Comparison of ENCODE assay signal across 30 cellular contexts in the genomic region with DNA sequence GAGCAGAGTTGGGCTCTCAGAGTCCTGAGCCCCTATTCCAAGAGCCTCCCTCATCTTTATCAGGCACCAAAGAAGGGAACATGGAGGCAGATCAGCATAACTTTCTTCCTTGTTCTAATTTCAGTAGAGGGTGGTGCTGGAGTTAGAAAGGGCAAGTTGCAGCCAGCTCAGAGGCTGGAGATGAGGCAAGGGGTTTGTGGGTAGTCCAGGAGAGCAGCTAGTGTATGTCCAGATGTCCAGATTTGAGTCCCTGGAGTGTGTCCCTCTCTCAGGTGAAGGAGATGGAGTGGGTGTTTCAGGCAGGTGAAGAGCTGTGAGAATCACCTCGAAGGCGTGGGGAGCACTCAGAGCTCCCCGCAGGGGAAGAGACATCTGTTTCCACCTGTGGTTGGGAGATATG. TPM values are rescaled to one million over a fixed set of nuclear protein-coding genes. Genes with fewer than 3 reads are reported as not detected.
DNase-seq lines count a peak whose midpoint lies in the region; ATAC-seq and TF ChIP-seq lines count a peak whose summit lies in the region.
"Had no signal": no experiment of that assay in that cellular context is flagged by ENCODE, and none has a peak within 500 bp of the region (broad histone marks: within the 10 kb centered on the region; RNA-seq: fewer than 3 reads in every experiment).

No MANE protein-coding gene starts in this region.

- 74% methylated on average over 3 of the region's 3 CpGs for WGBS in esophagus muscularis mucosa
- WGBS in right cardiac atrium, result 57% methylated on average over 3 of the region's 3 CpGs
- WGBS in H9 (ENCODE audit: extremely low coverage, insufficient read length, low lambda C conversion rate), result no CpG with 5 or more reads among the region's 3 CpGs

- H3K27me3 ChIP-seq in KMS-11 (ENCODE audit: insufficient read depth, low read depth), result no peaks in the 10 kb centered on the region
- H3K27me3 ChIP-seq in esophagus muscularis mucosa, result peaks cover 0 to 80% (median 0%) of the 10 kb centered on the region in 4 donors
- no peaks in the 10 kb centered on the region for H3K27me3 ChIP-seq in right cardiac atrium (ENCODE audit: control insufficient read depth, insufficient read depth)
- H3K27me3 ChIP-seq in thoracic aorta (replicated peaks; ENCODE audit: insufficient read depth), result no peaks in the 10 kb centered on the region
- no peaks in the 10 kb centered on the region for H3K27me3 ChIP-seq in H9 (ENCODE audit: insufficient read depth, low read length)
- H3K27me3 ChIP-seq: Peyer's patch, SJCRH30 had no signal

- H3K27ac Mint-ChIP-seq in H9, result no peak overlapping the region; a peak in 1 of 7 replicates
- H3K27ac Mint-ChIP-seq: activated T-cell treated with anti-CD3 and anti-CD28 coated beads, Interleukin-2, amount 50 U/mL, for 72 hours; mesothelial cell of epicardium; stimulated activated effector memory CD8-positive, alpha-beta T cell treated with anti-CD3 and anti-CD28 coated beads, Interleukin-12 subunit alpha, Interleukin-12 subunit beta, amount 100 ng/mL, for 72 hours had no signal

- no peaks in the 10 kb centered on the region for H4K20me1 ChIP-seq in KMS-11 (ENCODE audit: insufficient read depth)
- H4K20me1 ChIP-seq in H9 (ENCODE audit: control insufficient read depth, insufficient read depth, insufficient read length), result no peaks in the 10 kb centered on the region

- peaks cover 48% of the 10 kb centered on the region for H3K4me1 ChIP-seq in KMS-11 (ENCODE audit: low read depth, poor library complexity, severe bottlenecking)
- peaks cover 0 to 31% (median 14%) of the 10 kb centered on the region in 4 donors for H3K4me1 ChIP-seq in esophagus muscularis mucosa
- peaks cover 7% of the 10 kb centered on the region for H3K4me1 ChIP-seq in right cardiac atrium (ENCODE audit: control insufficient read depth, insufficient read depth, low read length)
- peaks cover 13 to 38% of the 10 kb centered on the region in 2 donors for H3K4me1 ChIP-seq in thoracic aorta (ENCODE audit: control insufficient read depth in 1 of 2, low read depth in 2 of 2)
- H3K4me1 ChIP-seq in H9 (ENCODE audit: insufficient read depth, low read length), result no peaks in the 10 kb centered on the region
- H3K4me1 ChIP-seq: Peyer's patch had no signal

- DNase-seq in esophagus muscularis mucosa (ENCODE audit: extremely low spot score), result no peak
- no peak for DNase-seq in right cardiac atrium
- no peak for DNase-seq in thoracic aorta (ENCODE audit: low spot score)
- DNase-seq in NCI-H2227 treated with DMSO at 0.1 percent for 48 hours (lab: John Stamatoyannopoulos, UW), result no peak
- DNase-seq in H9, result no peak
- no peak for DNase-seq in activated CD4-positive, CD25-positive, alpha-beta regulatory T cell (lab: John Stamatoyannopoulos, UW)
- DNase-seq in DMS53 treated with DMSO at 0.1 percent for 48 hours (lab: John Stamatoyannopoulos, UW; ENCODE audit: unreplicated experiment), result no peak
- DNase-seq: activated naive CD4-positive, alpha-beta T cell treated with Interleukin-2 at 50 U/mL for 16 hours; activated T-cell treated with anti-CD3 and anti-CD28 coated beads, Interleukin-2, amount 50 U/mL, for 72 hours; effector CD8-positive, alpha-beta T cell; erythroblast; naive thymus-derived CD4-positive, alpha-beta T cell; NCI-H1092; NCI-H1694 treated with DMSO at 0.1 percent for 48 hours; NCI-H2171; NCI-H526; nucleus accumbens; stimulated activated CD4-positive, alpha-beta T cell treated with anti-CD3 and anti-CD28 coated beads, Interleukin-4, amount 100 ng/mL, for 24 hours had no signal

- H3K4me3 ChIP-seq in KMS-11 (IDR thresholded peaks at IDR 0.05; ENCODE audit: insufficient read depth, low read depth, low read length), result no peak overlapping the region
- H3K4me3 ChIP-seq in esophagus muscularis mucosa, result no peak overlapping the region
- no peak overlapping the region for H3K4me3 ChIP-seq in right cardiac atrium (ENCODE audit: low read length)
- peak overlapping the region; percentile 7 for H3K4me3 ChIP-seq in thoracic aorta
- H3K4me3 ChIP-seq: GM12878, Peyer's patch, SJCRH30 had no signal

- H3K27ac ChIP-seq in KMS-11 (no peak overlapping the region), esophagus muscularis mucosa (replicated peaks in 1 of 4) (peak overlapping the region in 3 of 4 donors; percentile 47 to 57 (median 55)), right cardiac atrium (ENCODE audit: low read length) (peak overlapping the region; percentile 40), thoracic aorta (peak overlapping the region; percentile 75 to 92), H9 (ENCODE audit: insufficient read length, low read depth, low read length) (no peak overlapping the region)
- H3K27ac ChIP-seq: C4-2B, HL-60, Peyer's patch, SJCRH30 had no signal

- no peaks in the 10 kb centered on the region for H3K36me3 Mint-ChIP-seq in H9 (ENCODE audit: insufficient read depth in 1 of 3, low read depth in 3 of 3)
- H3K36me3 Mint-ChIP-seq: brain; mesothelial cell of epicardium; stimulated activated effector memory CD8-positive, alpha-beta T cell treated with anti-CD3 and anti-CD28 coated beads, Interleukin-12 subunit alpha, Interleukin-12 subunit beta, amount 100 ng/mL, for 72 hours had no signal

- peaks cover 0 to 3% (median under 1%) of the 10 kb centered on the region in 4 donors for H3K9me3 ChIP-seq in esophagus muscularis mucosa
- H3K9me3 ChIP-seq in right cardiac atrium (ENCODE audit: control insufficient read depth, low read length), result no peaks in the 10 kb centered on the region
- H3K9me3 ChIP-seq in thoracic aorta, result no peaks in the 10 kb centered on the region
- H3K9me3 ChIP-seq in H9 (ENCODE audit: control insufficient read depth, low read depth, low read length), result no peaks in the 10 kb centered on the region
- H3K9me3 ChIP-seq: Peyer's patch, SJCRH30 had no signal

- no peak overlapping the region for H2BK5ac ChIP-seq in H9 (ENCODE audit: insufficient read length, low read length)

- TF ChIP-seq CTCF in KMS-11 (conservative IDR thresholded peaks at IDR 0.05; ENCODE audit: low read depth, low read length) (no peak), esophagus muscularis mucosa (IDR thresholded peaks at IDR 0.05) (no peak), thoracic aorta (IDR thresholded peaks at IDR 0.05) (no peak), H9 (conservative IDR thresholded peaks at IDR 0.05) (no peak)

- no peaks in the 10 kb centered on the region for H3K23me2 ChIP-seq in H9 (ENCODE audit: insufficient read length, low read depth, low read length, poor library complexity, severe bottlenecking)

- peaks cover 25% of the 10 kb centered on the region for H3K27me3 Mint-ChIP-seq in H9 (ENCODE audit: low read depth)

- H3K36me3 ChIP-seq in KMS-11 (ENCODE audit: insufficient read depth), result no peaks in the 10 kb centered on the region
- no peaks in the 10 kb centered on the region for H3K36me3 ChIP-seq in esophagus muscularis mucosa
- H3K36me3 ChIP-seq in thoracic aorta, result no peaks in the 10 kb centered on the region
- H3K36me3 ChIP-seq: Peyer's patch, SJCRH30 had no signal

- no peak overlapping the region for H2AK5ac ChIP-seq in H9 (ENCODE audit: insufficient read length, low read length)

- no peak overlapping the region for H3T11ph ChIP-seq in H9 (ENCODE audit: low read length)

- no peaks in the 10 kb centered on the region for H3K9me3 Mint-ChIP-seq in H9
- H3K9me3 Mint-ChIP-seq: stimulated activated effector memory CD8-positive, alpha-beta T cell treated with anti-CD3 and anti-CD28 coated beads, Interleukin-12 subunit alpha, Interleukin-12 subunit beta, amount 100 ng/mL, for 72 hours had no signal

- intact Hi-C loops in esophagus muscularis mucosa (cut with DNase I), result no loop called here
- intact Hi-C loops in right cardiac atrium (cut with DNase I), result loop anchor here in 1 of 4 donors (10.0 kb wide), 1 partner anchor 117 kb away; the partner anchor contains the start of gene TTLL4

- peak overlapping the region; percentile 13; the same call in 1 of the 2 replicates for H3K4me2 ChIP-seq in KMS-11
- no peak overlapping the region for H3K4me2 ChIP-seq in H9 (ENCODE audit: insufficient read depth, insufficient read length, low read length)

- TF ChIP-seq POLR2A in esophagus muscularis mucosa (IDR thresholded peaks at IDR 0.05; ENCODE audit: low read depth), result no peak

- H2BK15ac ChIP-seq in H9 (ENCODE audit: low read depth, low read length), result no peak overlapping the region

- ATAC-seq in right cardiac atrium (peak in 1 of 2 donors; percentile 43), thoracic aorta (ENCODE audit: insufficient number of reproducible peaks, low FRiP score, low read depth) (no peak)
- ATAC-seq: activated T-cell treated with anti-CD3 and anti-CD28 coated beads, Interleukin-2, amount 50 U/mL, for 72 hours; GM12878; naive thymus-derived CD4-positive, alpha-beta T cell; stimulated activated effector memory CD8-positive, alpha-beta T cell treated with anti-CD3 and anti-CD28 coated beads, Interleukin-12 subunit alpha, Interleukin-12 subunit beta, amount 100 ng/mL, for 72 hours had no signal

- H3K4ac ChIP-seq in H9 (ENCODE audit: low read depth, low read length), result no peak overlapping the region

- H2BK12ac ChIP-seq in H9 (ENCODE audit: insufficient read length, low read depth, low read length), result no peak overlapping the region

- no peak overlapping the region for H4K8ac ChIP-seq in H9 (replicated peaks; ENCODE audit: insufficient read length, low read depth, low read length)

- no peak overlapping the region for H3K18ac ChIP-seq in H9 (ENCODE audit: insufficient read length, low read depth, low read length)

- no peak overlapping the region for H2BK20ac ChIP-seq in H9 (ENCODE audit: low read depth, low read length, poor library complexity, severe bottlenecking)

- H3K79me2 ChIP-seq in KMS-11 (ENCODE audit: insufficient read depth, low read depth) (no peaks in the 10 kb centered on the region), H9 (ENCODE audit: insufficient read depth, low read length) (no peaks in the 10 kb centered on the region)

- no peak overlapping the region for H3K4me3 Mint-ChIP-seq in H9
- H3K4me3 Mint-ChIP-seq: activated T-cell treated with anti-CD3 and anti-CD28 coated beads, Interleukin-2, amount 50 U/mL, for 72 hours; mesothelial cell of epicardium; naive thymus-derived CD4-positive, alpha-beta T cell; stimulated activated effector memory CD8-positive, alpha-beta T cell treated with anti-CD3 and anti-CD28 coated beads, Interleukin-12 subunit alpha, Interleukin-12 subunit beta, amount 100 ng/mL, for 72 hours had no signal

- H3K4me1 Mint-ChIP-seq in H9, result peaks cover 3 to 7% of the 10 kb centered on the region in 2 experiments; a peak in 1 of 4 replicates
- H3K4me1 Mint-ChIP-seq: stimulated activated effector memory CD8-positive, alpha-beta T cell treated with anti-CD3 and anti-CD28 coated beads, Interleukin-12 subunit alpha, Interleukin-12 subunit beta, amount 100 ng/mL, for 72 hours had no signal

- H4K91ac ChIP-seq in H9 (ENCODE audit: insufficient read length, low read depth, low read length), result no peak overlapping the region

- H3K14ac ChIP-seq in H9 (ENCODE audit: insufficient read depth, low read length), result no peak overlapping the region

- no peaks in the 10 kb centered on the region for H3K79me1 ChIP-seq in H9 (ENCODE audit: insufficient read depth, low read depth, low read length, poor library complexity, severe bottlenecking)

- H3K9ac ChIP-seq in KMS-11 (no peak overlapping the region), H9 (ENCODE audit: extremely low read depth, insufficient read length, low read length) (no peak overlapping the region)

- no peak for TF ChIP-seq EP300 in esophagus muscularis mucosa (IDR thresholded peaks at IDR 0.05)

- no peak overlapping the region for H3K56ac ChIP-seq in H9 (ENCODE audit: insufficient read length, low read depth, low read length)

- no peak overlapping the region for H2BK120ac ChIP-seq in H9 (ENCODE audit: low read depth, low read length, poor library complexity, severe bottlenecking)

- no peak overlapping the region for H3K23ac ChIP-seq in H9 (ENCODE audit: insufficient read length, low read depth, low read length)

- H4K5ac ChIP-seq in H9 (ENCODE audit: insufficient read length, low read depth, low read length), result no peak overlapping the region

- H2AFZ ChIP-seq in KMS-11 (ENCODE audit: low read depth) (no peak overlapping the region), H9 (ENCODE audit: low read length) (no peak overlapping the region)

RNA-seq across cellular contexts. Expression of gene PRKAG3, which starts 0.5 kb away (rescaled TPM):
- not detected for total RNA-seq in esophagus muscularis mucosa
- under 1 TPM in 2 of 4 donors, not detected in 2; 0.14 to 0.15 TPM for total RNA-seq in right cardiac atrium
- polyA plus RNA-seq in right cardiac atrium, result 0.07 TPM
- total RNA-seq in thoracic aorta, result under 1 TPM in 1 of 2 donors, not detected in 1; 0.28 TPM
- not detected in 2 replicates for total RNA-seq in H9 (2021)
- total RNA-seq: activated T-cell treated with anti-CD3 and anti-CD28 coated beads, Interleukin-2, amount 50 U/mL, for 72 hours; liver; naive thymus-derived CD4-positive, alpha-beta T cell; Peyer's patch; subcutaneous adipose tissue; ureter had no signal
- polyA plus RNA-seq: naive thymus-derived CD4-positive, alpha-beta T cell had no signal

RNA-seq across cellular contexts. Expression of gene WNT6, which starts 27.5 kb away (rescaled TPM):
- total RNA-seq in esophagus muscularis mucosa (10 to 100 TPM in 2 of 4 donors, 1 to 10 TPM in 2; 2.9 to 14.3 (median 8.0) TPM), right cardiac atrium (1 to 10 TPM in 3 of 4 donors, under 1 TPM in 1; 0.86 to 2.1 (median 1.2) TPM), thoracic aorta (1 to 10 TPM in 1 of 2 donors, under 1 TPM in 1; 0.27 to 2.5 TPM), H9 (2021) (not detected in 2 replicates)
- 1.7 TPM for polyA plus RNA-seq in right cardiac atrium
- total RNA-seq: Peyer's patch had no signal

RNA-seq across cellular contexts. Expression of gene WNT10A, which starts 48.6 kb away (rescaled TPM):
- total RNA-seq in esophagus muscularis mucosa, result under 1 TPM in 1 of 4 donors, not detected in 3; 0.17 TPM
- not detected for total RNA-seq in right cardiac atrium
- polyA plus RNA-seq in right cardiac atrium, result not detected
- total RNA-seq in thoracic aorta, result 1 to 10 TPM in 1 of 2 donors, not detected in 1; 1.6 TPM
- total RNA-seq in H9 (2021), result not detected in 2 replicates
- total RNA-seq: subcutaneous adipose tissue had no signal

RNA-seq across cellular contexts. Expression of gene CYP27A1, which starts 50.1 kb away (rescaled TPM):
- total RNA-seq in esophagus muscularis mucosa (10 to 100 TPM; 20.7 to 26.3 (median 23.6) TPM), right cardiac atrium (10 to 100 TPM; 15.0 to 20.2 (median 16.3) TPM), thoracic aorta (10 to 100 TPM; 31.6 to 37.8 TPM), H9 (2021) (3.1 and 3.4 TPM in 2 replicates)
- 14.0 TPM for polyA plus RNA-seq in right cardiac atrium

Comparison
In these comparisons a context has a peak if more than half of its experiments do, and no peak if none do; other contexts are left out.
1. H3K27ac ChIP-seq: peak in esophagus muscularis mucosa (3 of 4), right cardiac atrium (single experiment) and thoracic aorta (2 of 2); none in KMS-11 (single experiment) and H9 (single experiment).